10 cellular contexts compared by ENCODE assay signal in the genomic region with DNA sequence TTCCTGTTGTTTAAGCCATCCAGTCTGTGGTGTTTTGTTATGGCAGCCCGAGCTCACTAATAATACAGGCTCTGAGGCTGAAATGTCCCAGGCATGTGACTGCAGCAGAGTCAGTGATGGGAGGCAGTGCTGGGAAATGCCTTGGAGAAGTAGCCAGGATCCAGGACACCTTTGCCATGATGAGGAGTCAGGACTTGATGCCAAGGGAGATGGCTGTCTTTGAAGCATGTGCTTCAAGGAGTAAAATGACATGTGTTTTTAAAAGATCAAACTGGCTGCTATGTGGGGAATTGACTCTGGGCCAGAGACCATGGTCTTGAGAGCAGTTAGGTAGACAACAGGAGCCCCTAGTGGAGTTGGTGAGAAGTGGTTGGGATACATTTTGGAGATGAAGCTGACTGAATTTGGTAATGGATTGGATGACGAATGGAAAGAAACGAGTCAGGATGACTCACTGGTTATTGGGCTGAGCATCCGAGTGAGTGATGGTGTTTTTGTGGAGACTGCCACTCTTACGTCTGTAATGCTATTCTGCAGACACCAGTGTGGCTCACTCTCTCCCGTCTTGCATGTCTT.
DNase-seq lines count a peak whose midpoint lies in the region; ATAC-seq, FAIRE-seq and TF ChIP-seq lines count a peak whose summit lies in the region.
"Had no signal": no experiment of that assay in that cellular context is flagged by ENCODE, and none has a peak within 500 bp of the region (broad histone marks: within the 10 kb centered on the region; RNA-seq: fewer than 3 reads in every experiment).

No MANE protein-coding gene starts in this region.

- POLR2A ChIA-PET in A549 (lab: Yijun Ruan, JAX), result no interaction called here
- POLR2A ChIA-PET in GM10248 (lab: Yijun Ruan, JAX), result no interaction called here

- DNase-seq in A549 (ENCODE audit: low read depth in 1 of 2, low spot score in 1 of 2), result peak; percentile 10 to 60
- peak; percentile 13 for DNase-seq in GM10248 (ENCODE audit: extremely low spot score)
- DNase-seq in SIG-M5 treated with dmso at 0.1 percent for 504 hours (lab: John Stamatoyannopoulos, UW; ENCODE audit: unreplicated experiment), result peak; percentile 88
- peak; percentile 93 to 95 for DNase-seq in foreskin fibroblast
- peak in 1 of 2 donors; percentile 12 for DNase-seq in stimulated activated naive CD8-positive, alpha-beta T cell treated with anti-CD3 and anti-CD28 coated beads, Interleukin-15, amount 100 ng/mL, for 72 hours
- DNase-seq in NCI-H2107 treated with DMSO at 0.1 percent for 48 hours (lab: John Stamatoyannopoulos, UW; ENCODE audit: unreplicated experiment), result no peak
- no peak for DNase-seq in activated CD8-positive, alpha-beta memory T cell treated with anti-CD3 and anti-CD28 coated beads for 24 hours

- H3K4me1 ChIP-seq in A549, result no peaks in the 10 kb centered on the region

- H3K27me3 Mint-ChIP-seq in stimulated activated naive CD8-positive, alpha-beta T cell treated with anti-CD3 and anti-CD28 coated beads, Interleukin-15, amount 100 ng/mL, for 72 hours, result no peaks in the 10 kb centered on the region

- H3K4me2 ChIP-seq in A549, result no peak overlapping the region

- H3K4me1 Mint-ChIP-seq in stimulated activated naive CD8-positive, alpha-beta T cell treated with anti-CD3 and anti-CD28 coated beads, Interleukin-15, amount 100 ng/mL, for 72 hours, result no peaks in the 10 kb centered on the region
- H3K4me1 Mint-ChIP-seq: IgD-negative memory B cell had no signal

- FAIRE-seq in A549 (lab: Jason Lieb, UNC), result no peak

- WGBS in A549 (ENCODE audit: missing lambda C conversion rate), result 5% methylated on average over 6 of the region's 6 CpGs

- TF ChIP-seq EP300 in A549 (IDR thresholded peaks at IDR 0.05), result no peak

- H3K9me3 Mint-ChIP-seq in stimulated activated naive CD8-positive, alpha-beta T cell treated with anti-CD3 and anti-CD28 coated beads, Interleukin-15, amount 100 ng/mL, for 72 hours, result no peaks in the 10 kb centered on the region

- no peak overlapping the region for H3K27ac ChIP-seq in A549

- TF ChIP-seq CTCF in A549 (IDR thresholded peaks at IDR 0.05) (no peak), GM10248 (IDR thresholded peaks at IDR 0.05; ENCODE audit: control extremely low read depth, extremely low read depth, low read depth, missing control alignments) (peak; percentile 14), foreskin fibroblast (IDR thresholded peaks at IDR 0.05; ENCODE audit: low read depth, low read length) (peak; percentile 59)

- H3K9me3 ChIP-seq in A549, result no peaks in the 10 kb centered on the region

- H3K4me3 Mint-ChIP-seq in stimulated activated naive CD8-positive, alpha-beta T cell treated with anti-CD3 and anti-CD28 coated beads, Interleukin-15, amount 100 ng/mL, for 72 hours, result no peak overlapping the region

- H3K4me3 ChIP-seq in A549 (no peak overlapping the region), foreskin fibroblast (ENCODE audit: low read depth in 1 of 2, low read length in 2 of 2) (no peak overlapping the region)
- H3K4me3 ChIP-seq: lung had no signal

- no peak overlapping the region for H3K27ac Mint-ChIP-seq in stimulated activated naive CD8-positive, alpha-beta T cell treated with anti-CD3 and anti-CD28 coated beads, Interleukin-15, amount 100 ng/mL, for 72 hours
- H3K27ac Mint-ChIP-seq: IgD-negative memory B cell had no signal

- ATAC-seq in A549 (peak; percentile 59 to 67), HG03432 (IDR thresholded peaks at IDR 0.05; ENCODE audit: unreplicated experiment) (peak; percentile 76)
- ATAC-seq in stimulated activated naive CD8-positive, alpha-beta T cell treated with anti-CD3 and anti-CD28 coated beads, Interleukin-15, amount 100 ng/mL, for 72 hours, result peak; percentile 74

- peak in 1 of 2 experiments; percentile 38; a peak in 2 of 5 replicates for TF ChIP-seq RAD21 in A549 (conservative IDR thresholded peaks at IDR 0.05 in 1 of 2, IDR thresholded peaks at IDR 0.05 in 1 of 2)

- CTCF ChIA-PET in A549 (lab: Yijun Ruan, JAX), result interaction anchor here (1.3 kb wide), 1 partner anchor 15 kb away, joined by 3 read pairs; no protein-coding TSS in a partner anchor
- CTCF ChIA-PET in GM10248 (lab: Yijun Ruan, JAX), result no interaction called here

- TF ChIP-seq POLR2A in A549 (IDR thresholded peaks at IDR 0.05; ENCODE audit: low read length), result no peak

TF ChIP-seq in A549, 52 proteins besides CTCF, POLR2A, EP300 and RAD21:
- TF ChIP-seq, protein P1, sequence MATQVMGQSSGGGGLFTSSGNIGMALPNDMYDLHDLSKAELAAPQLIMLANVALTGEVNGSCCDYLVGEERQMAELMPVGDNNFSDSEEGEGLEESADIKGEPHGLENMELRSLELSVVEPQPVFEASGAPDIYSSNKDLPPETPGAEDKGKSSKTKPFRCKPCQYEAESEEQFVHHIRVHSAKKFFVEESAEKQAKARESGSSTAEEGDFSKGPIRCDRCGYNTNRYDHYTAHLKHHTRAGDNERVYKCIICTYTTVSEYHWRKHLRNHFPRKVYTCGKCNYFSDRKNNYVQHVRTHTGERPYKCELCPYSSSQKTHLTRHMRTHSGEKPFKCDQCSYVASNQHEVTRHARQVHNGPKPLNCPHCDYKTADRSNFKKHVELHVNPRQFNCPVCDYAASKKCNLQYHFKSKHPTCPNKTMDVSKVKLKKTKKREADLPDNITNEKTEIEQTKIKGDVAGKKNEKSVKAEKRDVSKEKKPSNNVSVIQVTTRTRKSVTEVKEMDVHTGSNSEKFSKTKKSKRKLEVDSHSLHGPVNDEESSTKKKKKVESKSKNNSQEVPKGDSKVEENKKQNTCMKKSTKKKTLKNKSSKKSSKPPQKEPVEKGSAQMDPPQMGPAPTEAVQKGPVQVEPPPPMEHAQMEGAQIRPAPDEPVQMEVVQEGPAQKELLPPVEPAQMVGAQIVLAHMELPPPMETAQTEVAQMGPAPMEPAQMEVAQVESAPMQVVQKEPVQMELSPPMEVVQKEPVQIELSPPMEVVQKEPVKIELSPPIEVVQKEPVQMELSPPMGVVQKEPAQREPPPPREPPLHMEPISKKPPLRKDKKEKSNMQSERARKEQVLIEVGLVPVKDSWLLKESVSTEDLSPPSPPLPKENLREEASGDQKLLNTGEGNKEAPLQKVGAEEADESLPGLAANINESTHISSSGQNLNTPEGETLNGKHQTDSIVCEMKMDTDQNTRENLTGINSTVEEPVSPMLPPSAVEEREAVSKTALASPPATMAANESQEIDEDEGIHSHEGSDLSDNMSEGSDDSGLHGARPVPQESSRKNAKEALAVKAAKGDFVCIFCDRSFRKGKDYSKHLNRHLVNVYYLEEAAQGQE (IDR thresholded peaks at IDR 0.05), result no peak
- TF ChIP-seq FOSL2 (IDR thresholded peaks at IDR 0.05), result no peak
- TF ChIP-seq FOSL2 (CRISPR knock-in tag; IDR thresholded peaks at IDR 0.05), result peak; percentile 50
- TF ChIP-seq SMC3 (IDR thresholded peaks at IDR 0.05), result no peak
- no peak for TF ChIP-seq KDM1A (IDR thresholded peaks at IDR 0.05; ENCODE audit: low read depth)
- no peak for TF ChIP-seq CBX8 (IDR thresholded peaks at IDR 0.05)
- no peak for TF ChIP-seq HEYL (CRISPR knock-in tag; IDR thresholded peaks at IDR 0.05)
- no peak for TF ChIP-seq NPAS2 (CRISPR knock-in tag; IDR thresholded peaks at IDR 0.05; ENCODE audit: borderline replicate concordance)

Comparison
In these comparisons a context has a peak if more than half of its experiments do, and no peak if none do; other contexts are left out.
1. DNase-seq: peak in A549 (2 of 2), GM10248 (single experiment), SIG-M5 treated with dmso at 0.1 percent for 504 hours (single experiment) and foreskin fibroblast (2 of 2); none in NCI-H2107 treated with DMSO at 0.1 percent for 48 hours (single experiment) and activated CD8-positive, alpha-beta memory T cell treated with anti-CD3 and anti-CD28 coated beads for 24 hours (single experiment).
2. Peak in every context shown above with its lines, with median percentiles within 50 percentile points of each other: ATAC-seq.